Comparison of ENCODE assay signal across 10 cellular contexts in genomic region chr17:82235056-82235774, GRCh38. TPM values are rescaled to one million over a fixed set of nuclear protein-coding genes. Genes with fewer than 3 reads are reported as not detected.
DNase-seq lines count a peak whose midpoint lies in the region; ATAC-seq and TF ChIP-seq lines count a peak whose summit lies in the region.
"Had no signal": no experiment of that assay in that cellular context is flagged by ENCODE, and none has a peak within 500 bp of the region (broad histone marks: within the 10 kb centered on the region; RNA-seq: fewer than 3 reads in every experiment).

No MANE protein-coding gene starts in this region.

- WGBS in thyroid gland, 2 donors, result 58 to 70% methylated on average over 7 to 8 of the region's 19 CpGs

- H3K9me3 Mint-ChIP-seq in Caco-2 (ENCODE audit: unreplicated experiment) (no peaks in the 10 kb centered on the region), mesothelial cell of epicardium (no peaks in the 10 kb centered on the region)

- BruUV-seq in Caco-2 (replicated peaks; lab: Mats Ljungman, UMichigan), result no TSS peak

- CTCF ChIA-PET in Caco-2 (lab: Charles Lee), result interaction anchor here (1.0 to 1.7 kb wide), 3 partner anchors 10 to 205 kb away, joined by 3 to 4 read pairs (median 4); no protein-coding TSS in a partner anchor
- CTCF ChIA-PET in RWPE1 (lab: Yijun Ruan, JAX), result interaction anchor here (1.1 to 1.6 kb wide), 2 partner anchors 205 kb away, joined by 4 read pairs; no protein-coding TSS in a partner anchor

- no peaks in the 10 kb centered on the region for H3K27me3 ChIP-seq in Caco-2 (replicated peaks; ENCODE audit: control insufficient read depth, insufficient read depth, low read length)
- no peaks in the 10 kb centered on the region for H3K27me3 ChIP-seq in thyroid gland

- H3K4me1 ChIP-seq in Caco-2 (peaks cover 39% of the 10 kb centered on the region), thyroid gland (peaks cover 94 to 100% of the 10 kb centered on the region in 2 donors)

- TF ChIP-seq POLR2A in thyroid gland (IDR thresholded peaks at IDR 0.05), result no peak

- H3K36me3 Mint-ChIP-seq in Caco-2 (ENCODE audit: insufficient read depth, unreplicated experiment) (peaks cover 34% of the 10 kb centered on the region), mesothelial cell of epicardium (peaks cover 6% of the 10 kb centered on the region)

- H3K4me3 Mint-ChIP-seq in Caco-2 (ENCODE audit: unreplicated experiment), result no peak overlapping the region
- H3K4me3 Mint-ChIP-seq in mesothelial cell of epicardium, result peak overlapping the region; percentile 13

- TF ChIP-seq CTCF in Caco-2 (IDR thresholded peaks at IDR 0.05; ENCODE audit: insufficient read depth in 1 of 2, low read depth in 1 of 2, low read length in 1 of 2, severe bottlenecking in 1 of 2, unreplicated experiment in 1 of 2) (no peak), RWPE1 (conservative IDR thresholded peaks at IDR 0.05; ENCODE audit: low read depth) (no peak), mesothelial cell of epicardium (IDR thresholded peaks at IDR 0.05; ENCODE audit: unreplicated experiment) (no peak), thyroid gland (IDR thresholded peaks at IDR 0.05) (no peak)

- no peaks in the 10 kb centered on the region for H3K9me3 ChIP-seq in Caco-2
- no peaks in the 10 kb centered on the region for H3K9me3 ChIP-seq in thyroid gland

- H3K27me3 Mint-ChIP-seq in Caco-2 (ENCODE audit: insufficient read depth, unreplicated experiment) (no peaks in the 10 kb centered on the region), mesothelial cell of epicardium (ENCODE audit: low read depth) (peaks cover under 1% of the 10 kb centered on the region)

- H3K27ac ChIP-seq in RWPE1, result peak overlapping the region; percentile 99
- H3K27ac ChIP-seq in thyroid gland, result peak overlapping the region; percentile 70 to 88 (median 77)

- H3K4me3 ChIP-seq in Caco-2 (ENCODE audit: low read depth, low read length) (no peak overlapping the region), thyroid gland (replicated peaks in 1 of 3) (no peak overlapping the region)

- H3K27ac Mint-ChIP-seq in Caco-2 (ENCODE audit: unreplicated experiment), result peak overlapping the region; percentile 20
- H3K27ac Mint-ChIP-seq in mesothelial cell of epicardium, result no peak overlapping the region

- DNase-seq in Caco-2, result no peak
- no peak for DNase-seq in RWPE1 (ENCODE audit: low spot score)
- no peak for DNase-seq in mesothelial cell of epicardium (ENCODE audit: low spot score in 2 of 2, unreplicated experiment in 2 of 2)
- DNase-seq in thyroid gland, result no peak
- no peak for DNase-seq in DMS 273 (lab: John Stamatoyannopoulos, UW; ENCODE audit: unreplicated experiment)
- no peak for DNase-seq in sciatic nerve (ENCODE audit: low spot score)
- DNase-seq: amniotic stem cell; HCEC 1CT; stimulated activated CD4-positive, alpha-beta T cell treated with anti-CD3 and anti-CD28 coated beads, Interleukin-4, amount 100 ng/mL, for 1 hour had no signal

- intact Hi-C loops in Caco-2 (cut with micrococcal nuclease; ENCODE audit: unreplicated experiment) (loop anchor here (2.0 kb wide), 1 partner anchor 28 kb away; no protein-coding TSS in a partner anchor), thyroid gland (cut with DNase I) (loop anchor here (5.0 kb wide), 1 partner anchor 87 kb away; no protein-coding TSS in a partner anchor), sciatic nerve (cut with DNase I) (loop anchor here (5.0 kb wide), 1 partner anchor 87 kb away; no protein-coding TSS in a partner anchor)

- ATAC-seq in sciatic nerve (no peak), GM18907 (IDR thresholded peaks at IDR 0.05; ENCODE audit: unreplicated experiment) (no peak)

- POLR2A ChIA-PET in Caco-2 (lab: Charles Lee), result interaction anchor here (0.9 kb wide), 1 partner anchor 96 kb away, joined by 3 read pairs; no protein-coding TSS in a partner anchor
- POLR2A ChIA-PET in RWPE1 (lab: Yijun Ruan, JAX; ENCODE audit: low non-redundant PET), result interaction anchor here (0.6 to 1.1 kb wide), 5 partner anchors 12 to 649 kb away, joined by 3 to 5 read pairs (median 4); no protein-coding TSS in a partner anchor

- H3K36me3 ChIP-seq in Caco-2 (ENCODE audit: control insufficient read depth, insufficient read depth, low read length) (no peaks in the 10 kb centered on the region), thyroid gland (peaks cover 0 to 5% of the 10 kb centered on the region in 2 donors)

- H3K4me1 Mint-ChIP-seq in Caco-2 (ENCODE audit: low read depth, unreplicated experiment) (no peaks in the 10 kb centered on the region), mesothelial cell of epicardium (peaks cover 15% of the 10 kb centered on the region)

RNA-seq across cellular contexts. Expression of gene SLC16A3, which starts 6.4 kb away (rescaled TPM):
- total RNA-seq in Caco-2 (2022), result 13.1 and 13.7 TPM in 2 replicates
- total RNA-seq in mesothelial cell of epicardium, result 62.0 to 68.8 TPM (median 67.3 TPM) in 3 replicates
- total RNA-seq in thyroid gland, result 10 to 100 TPM; 42.1 to 75.5 (median 44.2) TPM
- 53.1 TPM for total RNA-seq in sciatic nerve

RNA-seq across cellular contexts. Expression of gene CCDC57, which starts 22.6 kb away (rescaled TPM):
- total RNA-seq in Caco-2 (2022) (31.0 and 32.2 TPM in 2 replicates), mesothelial cell of epicardium (90.4 to 92.1 TPM (median 91.5 TPM) in 3 replicates), thyroid gland (10 to 100 TPM; 27.1 to 79.9 (median 50.9) TPM), sciatic nerve (50.6 TPM)

RNA-seq across cellular contexts. Expression of gene CSNK1D, which starts 38.3 kb away (rescaled TPM):
- total RNA-seq in Caco-2 (2022) (196 TPM in 2 replicates), mesothelial cell of epicardium (202 to 212 TPM (median 204 TPM) in 3 replicates), thyroid gland (10 to 100 TPM; 47.3 to 91.2 (median 88.7) TPM), sciatic nerve (152 TPM)
